ENCODE assay signal across 3 cellular contexts in the genomic region with DNA sequence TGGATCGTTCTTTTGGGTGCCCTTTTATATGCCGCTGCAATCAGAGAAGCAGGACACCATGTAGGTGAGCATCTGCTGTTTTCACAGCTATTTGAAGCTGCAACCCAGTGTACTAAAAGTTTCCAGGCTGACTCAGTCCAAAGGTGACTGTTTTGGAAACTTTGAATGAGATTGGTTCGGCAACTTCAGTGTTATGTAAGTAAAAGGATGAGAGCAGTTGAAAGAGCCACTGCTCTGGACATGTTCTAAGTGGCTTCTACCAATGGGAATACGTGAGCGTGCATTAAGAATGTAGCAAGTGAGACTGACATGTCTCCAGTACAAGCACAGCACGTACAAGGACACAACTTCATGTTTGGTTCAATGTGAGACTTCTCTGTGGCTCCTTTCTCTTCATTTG.
TF ChIP-seq lines count a peak whose summit lies in the region.

No MANE protein-coding gene starts in this region.

TF ChIP-seq in K562, 482 proteins besides CTCF, POLR2A, EP300 and RAD21:
- TF ChIP-seq FOSL1 (tag; conservative IDR thresholded peaks at IDR 0.05) (0 out of 2 replicates have a peak, but pooled peaks have one; percentile 12), EHMT2 (IDR thresholded peaks at IDR 0.05) (no peak)
- TF ChIP-seq, protein P1, sequence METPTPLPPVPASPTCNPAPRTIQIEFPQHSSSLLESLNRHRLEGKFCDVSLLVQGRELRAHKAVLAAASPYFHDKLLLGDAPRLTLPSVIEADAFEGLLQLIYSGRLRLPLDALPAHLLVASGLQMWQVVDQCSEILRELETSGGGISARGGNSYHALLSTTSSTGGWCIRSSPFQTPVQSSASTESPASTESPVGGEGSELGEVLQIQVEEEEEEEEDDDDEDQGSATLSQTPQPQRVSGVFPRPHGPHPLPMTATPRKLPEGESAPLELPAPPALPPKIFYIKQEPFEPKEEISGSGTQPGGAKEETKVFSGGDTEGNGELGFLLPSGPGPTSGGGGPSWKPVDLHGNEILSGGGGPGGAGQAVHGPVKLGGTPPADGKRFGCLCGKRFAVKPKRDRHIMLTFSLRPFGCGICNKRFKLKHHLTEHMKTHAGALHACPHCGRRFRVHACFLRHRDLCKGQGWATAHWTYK (CRISPR knock-in tag; IDR thresholded peaks at IDR 0.05), result no peak

TF ChIP-seq in liver, 16 proteins besides CTCF, POLR2A, EP300 and RAD21:
- TF ChIP-seq HNF4A (conservative IDR thresholded peaks at IDR 0.05) (peak; percentile 94 to 96), FOXA2 (IDR thresholded peaks at IDR 0.05) (no peak), FOXA1 (IDR thresholded peaks at IDR 0.05) (peak; percentile 15), JUND (IDR thresholded peaks at IDR 0.05) (peak; percentile 88 to 97), EGR1 (IDR thresholded peaks at IDR 0.05; ENCODE audit: low read depth in 2 of 2) (peak in 1 of 2 donors; percentile 89), HNF4G (IDR thresholded peaks at IDR 0.05) (peak; percentile 88), TAF1 (conservative IDR thresholded peaks at IDR 0.05) (no peak), NR2F2 (IDR thresholded peaks at IDR 0.05) (no peak), RXRA (IDR thresholded peaks at IDR 0.05) (peak; percentile 75 to 87), GABPA (IDR thresholded peaks at IDR 0.05 in 1 of 2, conservative IDR thresholded peaks at IDR 0.05 in 1 of 2) (no peak), SP1 (IDR thresholded peaks at IDR 0.05) (peak; percentile 89), YY1 (IDR thresholded peaks at IDR 0.05) (peak; percentile 73)
- TF ChIP-seq, protein P2, sequence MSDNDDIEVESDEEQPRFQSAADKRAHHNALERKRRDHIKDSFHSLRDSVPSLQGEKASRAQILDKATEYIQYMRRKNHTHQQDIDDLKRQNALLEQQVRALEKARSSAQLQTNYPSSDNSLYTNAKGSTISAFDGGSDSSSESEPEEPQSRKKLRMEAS (IDR thresholded peaks at IDR 0.05), result peak; percentile 80
- TF ChIP-seq, protein P3, sequence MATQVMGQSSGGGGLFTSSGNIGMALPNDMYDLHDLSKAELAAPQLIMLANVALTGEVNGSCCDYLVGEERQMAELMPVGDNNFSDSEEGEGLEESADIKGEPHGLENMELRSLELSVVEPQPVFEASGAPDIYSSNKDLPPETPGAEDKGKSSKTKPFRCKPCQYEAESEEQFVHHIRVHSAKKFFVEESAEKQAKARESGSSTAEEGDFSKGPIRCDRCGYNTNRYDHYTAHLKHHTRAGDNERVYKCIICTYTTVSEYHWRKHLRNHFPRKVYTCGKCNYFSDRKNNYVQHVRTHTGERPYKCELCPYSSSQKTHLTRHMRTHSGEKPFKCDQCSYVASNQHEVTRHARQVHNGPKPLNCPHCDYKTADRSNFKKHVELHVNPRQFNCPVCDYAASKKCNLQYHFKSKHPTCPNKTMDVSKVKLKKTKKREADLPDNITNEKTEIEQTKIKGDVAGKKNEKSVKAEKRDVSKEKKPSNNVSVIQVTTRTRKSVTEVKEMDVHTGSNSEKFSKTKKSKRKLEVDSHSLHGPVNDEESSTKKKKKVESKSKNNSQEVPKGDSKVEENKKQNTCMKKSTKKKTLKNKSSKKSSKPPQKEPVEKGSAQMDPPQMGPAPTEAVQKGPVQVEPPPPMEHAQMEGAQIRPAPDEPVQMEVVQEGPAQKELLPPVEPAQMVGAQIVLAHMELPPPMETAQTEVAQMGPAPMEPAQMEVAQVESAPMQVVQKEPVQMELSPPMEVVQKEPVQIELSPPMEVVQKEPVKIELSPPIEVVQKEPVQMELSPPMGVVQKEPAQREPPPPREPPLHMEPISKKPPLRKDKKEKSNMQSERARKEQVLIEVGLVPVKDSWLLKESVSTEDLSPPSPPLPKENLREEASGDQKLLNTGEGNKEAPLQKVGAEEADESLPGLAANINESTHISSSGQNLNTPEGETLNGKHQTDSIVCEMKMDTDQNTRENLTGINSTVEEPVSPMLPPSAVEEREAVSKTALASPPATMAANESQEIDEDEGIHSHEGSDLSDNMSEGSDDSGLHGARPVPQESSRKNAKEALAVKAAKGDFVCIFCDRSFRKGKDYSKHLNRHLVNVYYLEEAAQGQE (IDR thresholded peaks at IDR 0.05), result peak; percentile 39
- TF ChIP-seq, protein P4, sequence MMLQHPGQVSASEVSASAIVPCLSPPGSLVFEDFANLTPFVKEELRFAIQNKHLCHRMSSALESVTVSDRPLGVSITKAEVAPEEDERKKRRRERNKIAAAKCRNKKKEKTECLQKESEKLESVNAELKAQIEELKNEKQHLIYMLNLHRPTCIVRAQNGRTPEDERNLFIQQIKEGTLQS (IDR thresholded peaks at IDR 0.05), result peak; percentile 91
- TF ChIP-seq, protein P5, sequence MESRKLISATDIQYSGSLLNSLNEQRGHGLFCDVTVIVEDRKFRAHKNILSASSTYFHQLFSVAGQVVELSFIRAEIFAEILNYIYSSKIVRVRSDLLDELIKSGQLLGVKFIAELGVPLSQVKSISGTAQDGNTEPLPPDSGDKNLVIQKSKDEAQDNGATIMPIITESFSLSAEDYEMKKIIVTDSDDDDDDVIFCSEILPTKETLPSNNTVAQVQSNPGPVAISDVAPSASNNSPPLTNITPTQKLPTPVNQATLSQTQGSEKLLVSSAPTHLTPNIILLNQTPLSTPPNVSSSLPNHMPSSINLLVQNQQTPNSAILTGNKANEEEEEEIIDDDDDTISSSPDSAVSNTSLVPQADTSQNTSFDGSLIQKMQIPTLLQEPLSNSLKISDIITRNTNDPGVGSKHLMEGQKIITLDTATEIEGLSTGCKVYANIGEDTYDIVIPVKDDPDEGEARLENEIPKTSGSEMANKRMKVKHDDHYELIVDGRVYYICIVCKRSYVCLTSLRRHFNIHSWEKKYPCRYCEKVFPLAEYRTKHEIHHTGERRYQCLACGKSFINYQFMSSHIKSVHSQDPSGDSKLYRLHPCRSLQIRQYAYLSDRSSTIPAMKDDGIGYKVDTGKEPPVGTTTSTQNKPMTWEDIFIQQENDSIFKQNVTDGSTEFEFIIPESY (IDR thresholded peaks at IDR 0.05), result peak; percentile 59

TF ChIP-seq in WTC11, 78 proteins besides CTCF, POLR2A, EP300 and RAD21:
- TF ChIP-seq PRRX2 (CRISPR knock-in tag; IDR thresholded peaks at IDR 0.05) (no peak), CBFB (CRISPR knock-in tag; IDR thresholded peaks at IDR 0.05; ENCODE audit: low read depth) (no peak)
TF ChIP-seq in WTC11: peak in this region for 0.
